13 cellular contexts compared by ENCODE assay signal in genomic region chr3:140629351-140630137, GRCh38. TPM values are rescaled to one million over a fixed set of nuclear protein-coding genes. Genes with fewer than 3 reads are reported as not detected.
DNase-seq lines count a peak whose midpoint lies in the region.
"Had no signal": no experiment of that assay in that cellular context is flagged by ENCODE, and none has a peak within 500 bp of the region (broad histone marks: within the 10 kb centered on the region; RNA-seq: fewer than 3 reads in every experiment).

No MANE protein-coding gene starts in this region.

- H3K27me3 ChIP-seq in GM23248 (replicated peaks; ENCODE audit: insufficient read depth) (no peaks in the 10 kb centered on the region), skeletal muscle satellite cell (ENCODE audit: control insufficient read depth, insufficient read depth, low read length) (no peaks in the 10 kb centered on the region)

- H3K9me3 ChIP-seq in GM23248 (ENCODE audit: low read depth): no peaks in the 10 kb centered on the region
- H3K9me3 ChIP-seq in skeletal muscle satellite cell (replicated peaks; ENCODE audit: low read length): no peaks in the 10 kb centered on the region

- H3K27ac ChIP-seq in GM23248: peak overlapping the region; percentile 59

- no peaks in the 10 kb centered on the region for H3K9me2 ChIP-seq in GM23248 (ENCODE audit: insufficient read depth)

- DNase-seq in GM23248 (peak; percentile 83), SW 1271 (lab: John Stamatoyannopoulos, UW) (peak; percentile 6 to 51), fibroblast of the conjunctiva (ENCODE audit: low read depth) (peak; percentile 93), GOT3 (lab: John Stamatoyannopoulos, UW) (no peak), OCI-M2 (lab: John Stamatoyannopoulos, UW; ENCODE audit: unreplicated experiment) (no peak), NCI-H748 (lab: John Stamatoyannopoulos, UW; ENCODE audit: unreplicated experiment) (no peak)
- no peak for DNase-seq in activated naive CD4-positive, alpha-beta T cell treated with Interleukin-2 at 50 U/mL for 16 hours
- DNase-seq: activated CD4-positive, alpha-beta memory T cell treated with anti-CD3 and anti-CD28 coated beads for 36 hours; activated naive CD8-positive, alpha-beta T cell treated with anti-CD3 and anti-CD28 coated beads, Interleukin-2, amount 50 U/mL, for 24 hours; NCI-H2107; SHP77 had no signal

- H3K9ac ChIP-seq in GM23248 (no peak overlapping the region), skeletal muscle satellite cell (ENCODE audit: low read depth, low read length) (peak overlapping the region; percentile 28)

- H2AFZ ChIP-seq in GM23248: no peak overlapping the region

- H3K36me3 ChIP-seq in GM23248 (ENCODE audit: low read depth): no peaks in the 10 kb centered on the region
- H3K36me3 ChIP-seq in skeletal muscle satellite cell (ENCODE audit: insufficient read depth, low read length): no peaks in the 10 kb centered on the region

- H3K4me3 ChIP-seq in GM23248: no peak overlapping the region; the same call in 1 of the 2 replicates
- peak overlapping the region; percentile 34 for H3K4me3 ChIP-seq in skeletal muscle satellite cell (ENCODE audit: low read length)

- WGBS in GM23248 (ENCODE audit: low coverage in 1 of 2, low lambda C conversion rate in 2 of 2, missing lambda C conversion rate in 2 of 2), 2 experiments: 2 to 4% methylated on average over 3 of the region's 3 CpGs

- no peaks in the 10 kb centered on the region for H3K79me2 ChIP-seq in GM23248 (ENCODE audit: insufficient read depth)

- H3K4me2 ChIP-seq in GM23248 (ENCODE audit: unreplicated experiment) (peak overlapping the region; percentile 47), skeletal muscle satellite cell (ENCODE audit: low read length) (peak overlapping the region; percentile 55)

- no peaks in the 10 kb centered on the region for H4K20me1 ChIP-seq in GM23248 (ENCODE audit: insufficient read depth)

- H3K4me1 ChIP-seq in GM23248 (ENCODE audit: insufficient read depth) (peaks cover 25% of the 10 kb centered on the region), skeletal muscle satellite cell (ENCODE audit: control insufficient read depth, insufficient read depth, low read length) (peaks cover 37% of the 10 kb centered on the region)

- in situ Hi-C loops in GM23248 (cut with MboI): no loop called here

- peaks cover 17% of the 10 kb centered on the region for H3F3A ChIP-seq in GM23248 (ENCODE audit: insufficient read depth)

RNA-seq across cellular contexts. Expression of gene TRIM42, which starts 48.3 kb away (rescaled TPM):
- not detected in 2 replicates for total RNA-seq in GM23248 (2014; rRNA removed; shearing (Covaris generic))
- not detected in 2 replicates for polyA plus RNA-seq in GM23248 (2016; fragmentation: Nextera tagmentation; extraction: Ambion mirVana)
- total RNA-seq in skeletal muscle satellite cell (2012; rRNA removed): not detected in 2 replicates
- total RNA-seq: activated CD4-positive, alpha-beta memory T cell treated with anti-CD3 and anti-CD28 coated beads for 36 hours; liver had no signal
- polyA plus RNA-seq: liver had no signal

Comparison
In these comparisons a context has a peak if more than half of its experiments do, and no peak if none do; other contexts are left out.
1. DNase-seq: peak in GM23248 (single experiment), SW 1271 (2 of 2) and fibroblast of the conjunctiva (single experiment); none in GOT3 (single experiment), activated naive CD4-positive, alpha-beta T cell treated with Interleukin-2 at 50 U/mL for 16 hours (single experiment), OCI-M2 (single experiment) and NCI-H748 (single experiment).